ENCODE assay signal across 14 cellular contexts in the genomic region with DNA sequence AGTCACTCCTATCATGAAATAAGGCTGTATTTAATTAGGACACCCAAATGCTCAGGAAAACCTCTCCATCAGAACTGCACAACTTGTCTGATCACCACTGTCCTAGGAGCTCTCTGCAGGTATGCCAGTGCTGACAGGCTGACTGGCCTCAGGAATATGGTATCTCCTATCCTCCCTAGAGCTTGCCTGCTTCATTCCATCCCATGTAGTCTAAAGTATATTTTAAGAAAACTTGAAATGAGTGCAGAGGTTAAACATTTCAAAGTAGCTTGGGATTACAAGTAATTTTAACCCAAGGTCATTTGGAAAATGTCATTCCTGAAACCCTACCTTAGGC. TPM values are rescaled to one million over a fixed set of nuclear protein-coding genes. Genes with fewer than 3 reads are reported as not detected.
DNase-seq lines count a peak whose midpoint lies in the region; ATAC-seq and TF ChIP-seq lines count a peak whose summit lies in the region.
"Had no signal": no experiment of that assay in that cellular context is flagged by ENCODE, and none has a peak within 500 bp of the region (broad histone marks: within the 10 kb centered on the region; RNA-seq: fewer than 3 reads in every experiment).

No MANE protein-coding gene starts in this region.

- POLR2A ChIA-PET in HEK293T (lab: Yijun Ruan, JAX) = no interaction called here

- DNase-seq in heart left ventricle (no peak), HEK293T (ENCODE audit: extremely low spot score) (no peak), NCI-H2171 (lab: John Stamatoyannopoulos, UW) (no peak), NCI-H1694 treated with DMSO at 0.1 percent for 48 hours (lab: John Stamatoyannopoulos, UW) (no peak)
- no peak for DNase-seq in stimulated activated CD4-positive, alpha-beta T cell treated with anti-CD3 and anti-CD28 coated beads, Interleukin-4, amount 100 ng/mL, for 24 hours
- DNase-seq: activated naive CD4-positive, alpha-beta T cell; effector memory CD8-positive, alpha-beta T cell; GDM1; NCI-H2171 treated with DMSO at 0.1 percent for 48 hours had no signal

- no peaks in the 10 kb centered on the region for H3K27me3 ChIP-seq in heart left ventricle
- H3K27me3 ChIP-seq: breast epithelium had no signal

- no peaks in the 10 kb centered on the region for H3K9me3 ChIP-seq in heart left ventricle
- H3K9me3 ChIP-seq: breast epithelium, Caco-2 had no signal

- ATAC-seq in GM19463 (IDR thresholded peaks at IDR 0.05; ENCODE audit: unreplicated experiment) (peak; percentile 4), HG03103 (IDR thresholded peaks at IDR 0.05; ENCODE audit: low read depth, unreplicated experiment) (peak; percentile 4), heart left ventricle (peak in 3 of 4 donors; percentile 12 to 41 (median 16))
- ATAC-seq: effector memory CD8-positive, alpha-beta T cell had no signal

- peaks cover 0 to 35% (median 17%) of the 10 kb centered on the region in 12 donors for H3K4me1 ChIP-seq in heart left ventricle
- H3K4me1 ChIP-seq: breast epithelium had no signal

- TF ChIP-seq POLR2A in heart left ventricle (IDR thresholded peaks at IDR 0.05) = no peak

- H3K36me3 ChIP-seq in heart left ventricle = no peaks in the 10 kb centered on the region
- H3K36me3 ChIP-seq: breast epithelium had no signal

- H3K27ac ChIP-seq in C4-2B (no peak overlapping the region), heart left ventricle (peak overlapping the region in 1 of 12 donors; percentile 6)

- intact Hi-C loops in heart left ventricle (cut with DNase I) = no loop called here

- H3K4me3 ChIP-seq in heart left ventricle = no peak overlapping the region
- H3K4me3 ChIP-seq: breast epithelium had no signal

- CTCF ChIA-PET in HEK293T (lab: Yijun Ruan, JAX) = interaction anchor here (0.7 to 1.8 kb wide), 4 partner anchors 15 to 1108 kb away, joined by 3 to 6 read pairs (median 4); no protein-coding TSS in a partner anchor

- TF ChIP-seq CTCF in C4-2B (conservative IDR thresholded peaks at IDR 0.05) = peak; percentile 13; the same call in 1 of the 2 replicates
- TF ChIP-seq CTCF in heart left ventricle (IDR thresholded peaks at IDR 0.05) = peak in 1 of 12 donors; percentile 4

TF ChIP-seq in HEK293T, 16 proteins besides CTCF, POLR2A, EP300 and RAD21:
- TF ChIP-seq FOXK2 (IDR thresholded peaks at IDR 0.05) (no peak), L3MBTL2 (conservative IDR thresholded peaks at IDR 0.05) (no peak), ELF4 (IDR thresholded peaks at IDR 0.05) (no peak), ZNF384 (IDR thresholded peaks at IDR 0.05) (no peak), BHLHE40 (IDR thresholded peaks at IDR 0.05; ENCODE audit: borderline replicate concordance) (no peak), NFRKB (IDR thresholded peaks at IDR 0.05) (no peak), ARNT (IDR thresholded peaks at IDR 0.05) (no peak), FOXM1 (IDR thresholded peaks at IDR 0.05; ENCODE audit: borderline replicate concordance) (no peak), SUZ12 (IDR thresholded peaks at IDR 0.05) (no peak), LEF1 (IDR thresholded peaks at IDR 0.05; ENCODE audit: borderline replicate concordance) (no peak), FOXA1 (IDR thresholded peaks at IDR 0.05) (no peak), CTBP1 (IDR thresholded peaks at IDR 0.05; ENCODE audit: borderline replicate concordance) (no peak), TARDBP (IDR thresholded peaks at IDR 0.05) (no peak), HDGF (IDR thresholded peaks at IDR 0.05; ENCODE audit: borderline replicate concordance) (no peak), SP1 (IDR thresholded peaks at IDR 0.05) (no peak)
- TF ChIP-seq, protein P1, sequence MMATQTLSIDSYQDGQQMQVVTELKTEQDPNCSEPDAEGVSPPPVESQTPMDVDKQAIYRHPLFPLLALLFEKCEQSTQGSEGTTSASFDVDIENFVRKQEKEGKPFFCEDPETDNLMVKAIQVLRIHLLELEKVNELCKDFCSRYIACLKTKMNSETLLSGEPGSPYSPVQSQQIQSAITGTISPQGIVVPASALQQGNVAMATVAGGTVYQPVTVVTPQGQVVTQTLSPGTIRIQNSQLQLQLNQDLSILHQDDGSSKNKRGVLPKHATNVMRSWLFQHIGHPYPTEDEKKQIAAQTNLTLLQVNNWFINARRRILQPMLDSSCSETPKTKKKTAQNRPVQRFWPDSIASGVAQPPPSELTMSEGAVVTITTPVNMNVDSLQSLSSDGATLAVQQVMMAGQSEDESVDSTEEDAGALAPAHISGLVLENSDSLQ (IDR thresholded peaks at IDR 0.05) = no peak

RNA-seq across cellular contexts. Expression of a gene that starts 23.7 kb away (rescaled TPM):
- 100 to 1,000 TPM in 1 of 9 donors, 10 to 100 TPM in 8; 47.0 to 120 (median 77.4) TPM for total RNA-seq in heart left ventricle
- polyA plus RNA-seq in heart left ventricle = 10 to 100 TPM; 18.2 to 77.3 TPM
